Comparison of ENCODE assay signal across 1 cellular context in the genomic region with DNA sequence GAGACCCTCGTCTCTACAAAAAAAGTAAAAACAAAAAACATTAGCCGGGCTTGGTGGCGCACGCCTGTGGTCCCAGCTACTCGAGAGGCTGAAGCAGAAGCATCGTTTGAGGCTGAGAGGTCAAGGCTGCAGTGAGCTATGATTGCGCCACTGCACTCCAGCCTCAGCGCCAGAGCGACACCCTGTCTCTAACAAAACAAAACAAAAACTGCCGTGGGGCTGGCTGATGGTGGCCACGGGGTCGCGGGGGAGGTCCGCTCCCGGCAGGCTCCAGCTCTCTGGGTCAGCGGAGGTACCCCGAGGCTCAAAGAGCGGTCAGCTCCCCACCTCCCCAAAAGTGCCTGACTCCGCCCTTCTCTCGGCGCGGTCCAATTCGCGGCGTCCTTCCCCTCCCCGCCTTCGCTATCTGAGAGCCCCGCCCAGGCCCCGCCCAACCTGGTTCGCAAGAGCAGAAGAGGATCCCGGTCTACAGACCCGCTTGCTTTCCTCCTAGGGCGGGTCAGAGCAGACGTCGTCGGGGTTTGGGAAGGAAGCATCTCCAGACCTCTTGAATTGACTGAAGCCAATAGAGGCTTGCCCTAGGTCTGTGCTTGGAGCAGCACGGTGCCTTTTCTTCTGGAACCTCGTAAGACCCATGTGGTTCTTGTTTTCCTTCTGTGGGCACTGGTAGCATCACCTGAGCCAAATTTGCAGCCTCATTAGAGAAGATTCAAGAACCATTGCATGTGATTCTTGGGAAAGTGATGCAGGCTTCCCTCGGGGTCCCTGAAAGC.
TF ChIP-seq lines count a peak whose summit lies in the region.

No MANE protein-coding gene starts in this region.

TF ChIP-seq in SK-N-SH, 30 proteins besides CTCF, POLR2A, EP300 and RAD21:
- TF ChIP-seq, protein P1, sequence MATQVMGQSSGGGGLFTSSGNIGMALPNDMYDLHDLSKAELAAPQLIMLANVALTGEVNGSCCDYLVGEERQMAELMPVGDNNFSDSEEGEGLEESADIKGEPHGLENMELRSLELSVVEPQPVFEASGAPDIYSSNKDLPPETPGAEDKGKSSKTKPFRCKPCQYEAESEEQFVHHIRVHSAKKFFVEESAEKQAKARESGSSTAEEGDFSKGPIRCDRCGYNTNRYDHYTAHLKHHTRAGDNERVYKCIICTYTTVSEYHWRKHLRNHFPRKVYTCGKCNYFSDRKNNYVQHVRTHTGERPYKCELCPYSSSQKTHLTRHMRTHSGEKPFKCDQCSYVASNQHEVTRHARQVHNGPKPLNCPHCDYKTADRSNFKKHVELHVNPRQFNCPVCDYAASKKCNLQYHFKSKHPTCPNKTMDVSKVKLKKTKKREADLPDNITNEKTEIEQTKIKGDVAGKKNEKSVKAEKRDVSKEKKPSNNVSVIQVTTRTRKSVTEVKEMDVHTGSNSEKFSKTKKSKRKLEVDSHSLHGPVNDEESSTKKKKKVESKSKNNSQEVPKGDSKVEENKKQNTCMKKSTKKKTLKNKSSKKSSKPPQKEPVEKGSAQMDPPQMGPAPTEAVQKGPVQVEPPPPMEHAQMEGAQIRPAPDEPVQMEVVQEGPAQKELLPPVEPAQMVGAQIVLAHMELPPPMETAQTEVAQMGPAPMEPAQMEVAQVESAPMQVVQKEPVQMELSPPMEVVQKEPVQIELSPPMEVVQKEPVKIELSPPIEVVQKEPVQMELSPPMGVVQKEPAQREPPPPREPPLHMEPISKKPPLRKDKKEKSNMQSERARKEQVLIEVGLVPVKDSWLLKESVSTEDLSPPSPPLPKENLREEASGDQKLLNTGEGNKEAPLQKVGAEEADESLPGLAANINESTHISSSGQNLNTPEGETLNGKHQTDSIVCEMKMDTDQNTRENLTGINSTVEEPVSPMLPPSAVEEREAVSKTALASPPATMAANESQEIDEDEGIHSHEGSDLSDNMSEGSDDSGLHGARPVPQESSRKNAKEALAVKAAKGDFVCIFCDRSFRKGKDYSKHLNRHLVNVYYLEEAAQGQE (IDR thresholded peaks at IDR 0.05; ENCODE audit: low read depth, low read length): no peak
- TF ChIP-seq FOXJ3 (CRISPR knock-in tag; IDR thresholded peaks at IDR 0.05) (no peak), FOSL2 (IDR thresholded peaks at IDR 0.05; ENCODE audit: borderline replicate concordance, low read depth) (no peak), GABPA (IDR thresholded peaks at IDR 0.05; ENCODE audit: low read depth) (no peak), MXI1 (IDR thresholded peaks at IDR 0.05; ENCODE audit: low read depth, low read length) (no peak)
